In genomic region chr7:135091717-135092116, GRCh38 we compare ENCODE assay signal across 35 cellular contexts. TPM values are rescaled to one million over a fixed set of nuclear protein-coding genes. Genes with fewer than 3 reads are reported as not detected.
DNase-seq lines count a peak whose midpoint lies in the region; ATAC-seq, FAIRE-seq and TF ChIP-seq lines count a peak whose summit lies in the region.
"Had no signal": no experiment of that assay in that cellular context is flagged by ENCODE, and none has a peak within 500 bp of the region (broad histone marks: within the 10 kb centered on the region; RNA-seq: fewer than 3 reads in every experiment).

No MANE protein-coding gene starts in this region.

- CTCF ChIA-PET in HepG2 (lab: Yijun Ruan, JAX; ENCODE audit: low intra/inter-chr PET ratio, low total read pairs) = no interaction called here

- ATAC-seq in activated T-cell treated with anti-CD3 and anti-CD28 coated beads, Interleukin-2, amount 50 U/mL, for 72 hours (replicated peaks in 1 of 2) = no peak
- ATAC-seq in activated T-cell treated with anti-CD3 and anti-CD28 coated beads, Interleukin-2, amount 50 U/mL, for 4 hours = no peak
- ATAC-seq in HepG2 = no peak
- no peak for ATAC-seq in right lobe of liver
- peak; percentile 83 for ATAC-seq in esophagus mucosa
- no peak for ATAC-seq in GM21423 (IDR thresholded peaks at IDR 0.05; ENCODE audit: unreplicated experiment)
- ATAC-seq: A549; CD8-positive, alpha-beta T cell had no signal

- peaks cover 9% of the 10 kb centered on the region in 2 donors for H3K36me3 Mint-ChIP-seq in activated T-cell treated with anti-CD3 and anti-CD28 coated beads, Interleukin-2, amount 50 U/mL, for 72 hours (ENCODE audit: insufficient read depth in 2 of 2)
- peaks cover 21% of the 10 kb centered on the region for H3K36me3 Mint-ChIP-seq in activated T-cell treated with anti-CD3 and anti-CD28 coated beads, Interleukin-2, amount 50 U/mL, for 4 hours (ENCODE audit: insufficient read depth)
- H3K36me3 Mint-ChIP-seq: CD14-positive monocyte had no signal

- H3K27ac ChIP-seq in HepG2 (ENCODE audit: extremely low read length, insufficient read depth, low read length) (no peak overlapping the region), right lobe of liver (no peak overlapping the region)
- H3K27ac ChIP-seq: 22Rv1; A549; BLaER1; BLaER1 treated with 17β-estradiol and CSF1 and Interleukin-3, amounts not matched to agents 10 nM and 100 nM; C4-2B had no signal

- TF ChIP-seq POLR2A in HepG2 (IDR thresholded peaks at IDR 0.05; ENCODE audit: insufficient read depth in 1 of 2, low read depth in 2 of 2, low read length in 2 of 2) (no peak), right lobe of liver (IDR thresholded peaks at IDR 0.05) (no peak)

- no peaks in the 10 kb centered on the region for H4K20me1 ChIP-seq in HepG2 (ENCODE audit: insufficient read depth, low read length)
- H4K20me1 ChIP-seq: BLaER1; BLaER1 treated with 17β-estradiol and CSF1 and Interleukin-3, amounts not matched to agents 10 nM and 100 nM had no signal

- H3K79me2 ChIP-seq in HepG2 (ENCODE audit: insufficient read depth, low read length) = no peaks in the 10 kb centered on the region

- H3K9ac ChIP-seq in HepG2 (ENCODE audit: insufficient read depth, low read depth, low read length) = no peak overlapping the region
- H3K9ac ChIP-seq: BLaER1; BLaER1 treated with 17β-estradiol and CSF1 and Interleukin-3, amounts not matched to agents 10 nM and 100 nM had no signal

- H3K9me3 Mint-ChIP-seq in activated T-cell treated with anti-CD3 and anti-CD28 coated beads, Interleukin-2, amount 50 U/mL, for 72 hours = peaks cover 10 to 14% of the 10 kb centered on the region in 2 donors
- peaks cover 22% of the 10 kb centered on the region for H3K9me3 Mint-ChIP-seq in activated T-cell treated with anti-CD3 and anti-CD28 coated beads, Interleukin-2, amount 50 U/mL, for 4 hours

- H3K9me3 ChIP-seq in HepG2 (ENCODE audit: low read length) (no peaks in the 10 kb centered on the region; the same call in 1 of the 2 replicates), right lobe of liver (no peaks in the 10 kb centered on the region)
- H3K9me3 ChIP-seq: BE2C had no signal

- DNase-seq in activated T-cell treated with anti-CD3 and anti-CD28 coated beads, Interleukin-2, amount 50 U/mL, for 72 hours = no peak
- no peak for DNase-seq in activated T-cell treated with anti-CD3 and anti-CD28 coated beads, Interleukin-2, amount 50 U/mL, for 4 hours
- DNase-seq in HepG2 (ENCODE audit: low spot score) = no peak
- no peak for DNase-seq in right lobe of liver
- DNase-seq: 8988T; ACHN; AML-193; BE2C; C1 segment of cervical spinal cord; Caco-2; Calu3; CD4-positive, alpha-beta memory T cell; CD4-positive, alpha-beta T cell; CD4-positive, CD25-positive, alpha-beta regulatory T cell; CD8-positive, alpha-beta memory T cell; CD8-positive, alpha-beta T cell; COR-L47; DMS 273 treated with DMSO at 0.1 percent for 48 hours; DMS153; DMS53; DMS79; DMS79 treated with DMSO at 0.1 percent for 48 hours; DND-41; EL had no signal

- no peak overlapping the region for H3K4me3 Mint-ChIP-seq in activated T-cell treated with anti-CD3 and anti-CD28 coated beads, Interleukin-2, amount 50 U/mL, for 72 hours
- no peak overlapping the region for H3K4me3 Mint-ChIP-seq in activated T-cell treated with anti-CD3 and anti-CD28 coated beads, Interleukin-2, amount 50 U/mL, for 4 hours
- H3K4me3 Mint-ChIP-seq: B cell; CD14-positive monocyte; CD4-positive, alpha-beta memory T cell; CD4-positive, alpha-beta T cell; CD4-positive, CD25-positive, alpha-beta regulatory T cell; CD8-positive, alpha-beta memory T cell; CD8-positive, alpha-beta T cell had no signal

- POLR2A ChIA-PET in HepG2 (lab: Yijun Ruan, JAX) = no interaction called here

- H3K36me3 ChIP-seq in HepG2 (replicated peaks in 1 of 2; ENCODE audit: control insufficient read depth in 1 of 2, insufficient read depth in 2 of 2, low read length in 2 of 2) (no peaks in the 10 kb centered on the region), right lobe of liver (no peaks in the 10 kb centered on the region)
- H3K36me3 ChIP-seq: BE2C had no signal

- FAIRE-seq in HepG2 (lab: Jason Lieb, UNC) = no peak
- FAIRE-seq: A549, D721Med had no signal

- H3K27me3 ChIP-seq in HepG2 (ENCODE audit: control insufficient read depth in 1 of 2, insufficient read depth in 2 of 2, low read length in 2 of 2) (no peaks in the 10 kb centered on the region), right lobe of liver (no peaks in the 10 kb centered on the region)
- H3K27me3 ChIP-seq: BE2C; BLaER1; BLaER1 treated with 17β-estradiol and CSF1 and Interleukin-3, amounts not matched to agents 10 nM and 100 nM had no signal

- H3K27me3 Mint-ChIP-seq in activated T-cell treated with anti-CD3 and anti-CD28 coated beads, Interleukin-2, amount 50 U/mL, for 72 hours (ENCODE audit: low read depth) = no peaks in the 10 kb centered on the region
- no peaks in the 10 kb centered on the region for H3K27me3 Mint-ChIP-seq in activated T-cell treated with anti-CD3 and anti-CD28 coated beads, Interleukin-2, amount 50 U/mL, for 4 hours (ENCODE audit: low read depth)
- H3K27me3 Mint-ChIP-seq: CD4-positive, alpha-beta memory T cell; CD4-positive, alpha-beta T cell; CD4-positive, CD25-positive, alpha-beta regulatory T cell; CD8-positive, alpha-beta memory T cell had no signal

- no peak for TF ChIP-seq EP300 in HepG2 (IDR thresholded peaks at IDR 0.05; ENCODE audit: low read depth in 2 of 2, low read length in 2 of 2)
- no peak for TF ChIP-seq EP300 in HepG2 (CRISPR knock-in tag; IDR thresholded peaks at IDR 0.05; ENCODE audit: borderline replicate concordance)

- H3K4me3 ChIP-seq in HepG2 (replicated peaks in 1 of 3; ENCODE audit: insufficient read depth in 1 of 3, low read depth in 2 of 3, low read length in 3 of 3) (no peak overlapping the region), right lobe of liver (no peak overlapping the region)
- H3K4me3 ChIP-seq: A549; BLaER1; BLaER1 treated with 17β-estradiol and CSF1 and Interleukin-3, amounts not matched to agents 10 nM and 100 nM had no signal

- H3K4me1 ChIP-seq in HepG2 (ENCODE audit: insufficient read depth, low read length) (peaks cover 24% of the 10 kb centered on the region), right lobe of liver (no peaks in the 10 kb centered on the region)
- H3K4me1 ChIP-seq: A549, BE2C, BLaER1 had no signal

- peak overlapping the region; percentile 16 for H3K27ac Mint-ChIP-seq in activated T-cell treated with anti-CD3 and anti-CD28 coated beads, Interleukin-2, amount 50 U/mL, for 72 hours
- H3K27ac Mint-ChIP-seq: B cell; CD14-positive monocyte; CD4-positive, alpha-beta memory T cell; CD4-positive, alpha-beta T cell; CD4-positive, CD25-positive, alpha-beta regulatory T cell; CD8-positive, alpha-beta T cell had no signal

- TF ChIP-seq RAD21 in HepG2 (CRISPR knock-in tag; IDR thresholded peaks at IDR 0.05) = no peak

- TF ChIP-seq CTCF in HepG2 (CRISPR knock-in tag; IDR thresholded peaks at IDR 0.05) = no peak
- no peak for TF ChIP-seq CTCF in right lobe of liver (IDR thresholded peaks at IDR 0.05)

- no peak overlapping the region for H2AFZ ChIP-seq in HepG2 (ENCODE audit: low read length)

- no TSS peak for BruUV-seq in HepG2 (replicated peaks; lab: Mats Ljungman, UMichigan)

- in situ Hi-C loops in HepG2 (cut with HindIII; ENCODE audit: extremely low pct_ligation_motif_present, low pct_unique_long_range_greater_than_20kb) = no loop called here

- 100% methylated on average over 1 of the region's 1 CpG for WGBS in HepG2 (ENCODE audit: low lambda C conversion rate)
- 88% methylated on average over 1 of the region's 1 CpG for WGBS in right lobe of liver (ENCODE audit: insufficient coverage, low coverage, low lambda C conversion rate, missing lambda C conversion rate)

- H3K4me2 ChIP-seq in HepG2 (ENCODE audit: low read depth, low read length) = no peak overlapping the region
- H3K4me2 ChIP-seq: A549; BLaER1; BLaER1 treated with 17β-estradiol and CSF1 and Interleukin-3, amounts not matched to agents 10 nM and 100 nM had no signal

- H3K4me1 Mint-ChIP-seq in activated T-cell treated with anti-CD3 and anti-CD28 coated beads, Interleukin-2, amount 50 U/mL, for 72 hours (ENCODE audit: low read depth) = no peaks in the 10 kb centered on the region
- H3K4me1 Mint-ChIP-seq in activated T-cell treated with anti-CD3 and anti-CD28 coated beads, Interleukin-2, amount 50 U/mL, for 4 hours (ENCODE audit: low read depth) = no peaks in the 10 kb centered on the region
- H3K4me1 Mint-ChIP-seq: CD4-positive, alpha-beta memory T cell; CD8-positive, alpha-beta memory T cell had no signal

- intact Hi-C loops in HepG2 (cut with micrococcal nuclease; ENCODE audit: unreplicated experiment) = loop anchor here (5.0 kb wide), 1 partner anchor 56 kb away; the partner anchor contains the start of gene TMEM140
- intact Hi-C loops in right lobe of liver (cut with DNase I) = no loop called here

TF ChIP-seq in HepG2, 621 proteins besides CTCF, POLR2A, EP300 and RAD21 (continues in another document):
- peak; percentile 90; the same call in 1 of the 2 replicates for TF ChIP-seq ZNF12 (CRISPR knock-in tag; IDR thresholded peaks at IDR 0.05)

RNA-seq across cellular contexts. Expression of gene TMEM140, which starts 56.2 kb away (rescaled TPM):
- total RNA-seq in activated T-cell treated with anti-CD3 and anti-CD28 coated beads, Interleukin-2, amount 50 U/mL, for 72 hours = 10 to 100 TPM; 26.4 to 37.0 TPM
- total RNA-seq in activated T-cell treated with anti-CD3 and anti-CD28 coated beads, Interleukin-2, amount 50 U/mL, for 4 hours = 1 to 10 TPM; 4.2 to 6.6 (median 6.4) TPM
- total RNA-seq in HepG2 (2016; rRNA removed; fragmentation: Illumina TruSeq; extraction: Trizol) (5.6 and 9.2 TPM in 2 replicates), right lobe of liver (10 to 100 TPM; 31.2 to 58.9 (median 37.4) TPM), esophagus mucosa (1.4 TPM)
- 1.1 and 1.5 TPM in 2 replicates for total RNA-seq in HepG2 (2016; cell fraction: cytosol; rRNA removed; fragmentation: Illumina TruSeq; extraction: Trizol; ENCODE audit: low read depth)
- 6.3 and 8.9 TPM in 2 replicates for total RNA-seq in HepG2 (2016; cell fraction: insoluble cytoplasmic fraction; rRNA removed; fragmentation: Illumina TruSeq; extraction: Trizol)
- total RNA-seq in HepG2 (2016; cell fraction: membrane; rRNA removed; fragmentation: Illumina TruSeq; extraction: Trizol) = 2.6 and 3.2 TPM in 2 replicates
- total RNA-seq in HepG2 (2016; cell fraction: nucleus; rRNA removed; fragmentation: Illumina TruSeq; extraction: Trizol) = 7.9 and 10.4 TPM in 2 replicates
- polyA plus RNA-seq in HepG2 (2011; rRNA removed) = 21.7 and 35.7 TPM in 2 replicates
- polyA plus RNA-seq in HepG2 (2011; cell fraction: cytosol; rRNA removed) = 24.2 and 35.4 TPM in 2 replicates
- 17.7 and 30.5 TPM in 2 replicates for polyA plus RNA-seq in HepG2 (2011; cell fraction: nucleus; rRNA removed)
- polyA plus RNA-seq in HepG2 (2012) = 45.3 and 74.1 TPM in 2 replicates
- 1.1 TPM in 2 replicates for polyA plus RNA-seq in HepG2 (2016; cell fraction: cytosol; fragmentation: Illumina TruSeq; extraction: Trizol; ENCODE audit: low read depth)
- 5.3 and 6.1 TPM in 2 replicates for polyA plus RNA-seq in HepG2 (2016; cell fraction: insoluble cytoplasmic fraction; fragmentation: Illumina TruSeq; extraction: Trizol; ENCODE audit: low read depth)
- polyA plus RNA-seq in HepG2 (2016; cell fraction: membrane; fragmentation: Illumina TruSeq; extraction: Trizol; ENCODE audit: low read depth) = 2.1 and 2.2 TPM in 2 replicates
- polyA plus RNA-seq in HepG2 (2016; cell fraction: nucleus; fragmentation: Illumina TruSeq; extraction: Trizol; ENCODE audit: insufficient read depth, low read depth) = 7.8 and 11.6 TPM in 2 replicates
- polyA minus RNA-seq in HepG2 (2011; rRNA and poly(A)+ RNA removed; ENCODE audit: low replicate concordance) = 0.26 and 39.0 TPM in 2 replicates
- 15.9 and 32.1 TPM in 2 replicates for polyA minus RNA-seq in HepG2 (2011; cell fraction: cytosol; rRNA and poly(A)+ RNA removed)
- polyA minus RNA-seq in HepG2 (2011; cell fraction: nucleus; rRNA and poly(A)+ RNA removed) = 41.2 and 55.0 TPM in 2 replicates
- total RNA-seq: A673 had no signal
